In the genomic region with DNA sequence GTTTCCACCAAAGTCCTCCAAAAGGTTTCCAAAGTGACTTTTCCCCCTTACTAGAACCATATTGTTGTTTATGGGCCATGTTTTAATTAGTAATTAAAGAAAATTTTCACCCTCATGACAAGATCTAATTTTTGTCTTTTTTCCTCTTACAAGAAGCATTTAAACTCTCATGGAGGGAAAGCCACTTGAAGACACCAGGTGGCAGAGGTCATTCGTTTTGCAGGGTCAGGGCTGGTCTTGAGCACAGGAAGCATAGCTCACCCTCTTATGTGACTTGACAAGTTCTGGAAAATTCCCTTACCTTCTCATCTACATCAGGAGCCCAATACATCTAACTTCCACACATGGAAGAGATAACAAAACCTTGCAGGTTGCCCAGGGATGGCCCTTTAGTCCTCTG, we compare ENCODE assay signal across 1 cellular context.
TF ChIP-seq lines count a peak whose summit lies in the region.

No MANE protein-coding gene starts in this region.

TF ChIP-seq in GM23338, 12 proteins besides CTCF, POLR2A, EP300 and RAD21 (continued from another document):
- TF ChIP-seq, protein P1, sequence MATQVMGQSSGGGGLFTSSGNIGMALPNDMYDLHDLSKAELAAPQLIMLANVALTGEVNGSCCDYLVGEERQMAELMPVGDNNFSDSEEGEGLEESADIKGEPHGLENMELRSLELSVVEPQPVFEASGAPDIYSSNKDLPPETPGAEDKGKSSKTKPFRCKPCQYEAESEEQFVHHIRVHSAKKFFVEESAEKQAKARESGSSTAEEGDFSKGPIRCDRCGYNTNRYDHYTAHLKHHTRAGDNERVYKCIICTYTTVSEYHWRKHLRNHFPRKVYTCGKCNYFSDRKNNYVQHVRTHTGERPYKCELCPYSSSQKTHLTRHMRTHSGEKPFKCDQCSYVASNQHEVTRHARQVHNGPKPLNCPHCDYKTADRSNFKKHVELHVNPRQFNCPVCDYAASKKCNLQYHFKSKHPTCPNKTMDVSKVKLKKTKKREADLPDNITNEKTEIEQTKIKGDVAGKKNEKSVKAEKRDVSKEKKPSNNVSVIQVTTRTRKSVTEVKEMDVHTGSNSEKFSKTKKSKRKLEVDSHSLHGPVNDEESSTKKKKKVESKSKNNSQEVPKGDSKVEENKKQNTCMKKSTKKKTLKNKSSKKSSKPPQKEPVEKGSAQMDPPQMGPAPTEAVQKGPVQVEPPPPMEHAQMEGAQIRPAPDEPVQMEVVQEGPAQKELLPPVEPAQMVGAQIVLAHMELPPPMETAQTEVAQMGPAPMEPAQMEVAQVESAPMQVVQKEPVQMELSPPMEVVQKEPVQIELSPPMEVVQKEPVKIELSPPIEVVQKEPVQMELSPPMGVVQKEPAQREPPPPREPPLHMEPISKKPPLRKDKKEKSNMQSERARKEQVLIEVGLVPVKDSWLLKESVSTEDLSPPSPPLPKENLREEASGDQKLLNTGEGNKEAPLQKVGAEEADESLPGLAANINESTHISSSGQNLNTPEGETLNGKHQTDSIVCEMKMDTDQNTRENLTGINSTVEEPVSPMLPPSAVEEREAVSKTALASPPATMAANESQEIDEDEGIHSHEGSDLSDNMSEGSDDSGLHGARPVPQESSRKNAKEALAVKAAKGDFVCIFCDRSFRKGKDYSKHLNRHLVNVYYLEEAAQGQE (IDR thresholded peaks at IDR 0.05; ENCODE audit: unreplicated experiment), result no peak
- no peak for TF ChIP-seq JUNB (IDR thresholded peaks at IDR 0.05; ENCODE audit: unreplicated experiment)
